Comparison of ENCODE assay signal across 1 cellular context in the genomic region with DNA sequence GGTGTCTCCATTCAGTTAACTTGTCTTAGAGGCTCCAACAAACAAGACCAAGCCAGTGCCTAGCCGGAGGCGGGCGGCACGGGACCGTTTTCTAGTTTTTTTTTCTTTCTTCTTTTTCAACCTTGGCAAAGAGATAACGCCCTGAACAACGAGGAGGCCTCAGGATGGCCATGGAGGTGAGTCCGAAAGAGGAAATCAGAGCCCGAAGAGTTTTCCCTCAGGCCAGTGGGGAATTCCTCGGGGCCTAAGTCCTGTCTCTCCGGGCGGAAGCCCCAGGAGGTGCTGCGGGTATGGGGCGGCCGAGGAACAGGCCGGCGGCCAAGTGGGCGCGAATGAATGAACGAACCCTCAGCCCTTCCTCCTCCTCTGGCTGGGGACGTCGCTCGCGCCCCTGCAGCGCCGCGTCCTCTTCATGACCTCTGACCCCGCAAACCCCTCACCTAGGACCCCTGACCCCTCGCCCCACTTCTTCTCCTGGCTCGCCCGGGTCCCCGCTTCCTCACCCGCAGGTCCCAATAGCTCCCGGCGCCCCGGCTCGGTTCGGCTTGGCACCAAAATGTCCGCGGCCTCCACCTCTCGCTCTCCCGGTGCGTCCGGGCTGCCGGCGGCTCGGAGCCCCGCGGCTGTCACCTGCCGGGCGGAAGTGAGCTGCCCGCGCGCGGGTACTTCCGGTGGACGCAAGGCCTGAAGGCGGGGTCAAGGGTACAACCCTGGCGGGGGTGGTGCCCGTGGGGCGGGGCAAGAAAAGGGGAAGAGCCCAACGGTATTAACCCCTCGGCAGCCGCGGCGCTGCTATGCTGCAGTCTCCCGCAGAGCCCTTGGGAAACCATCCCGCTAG.
A peak's percentile ranks its signal among the peaks of the same experiment; 100 is the strongest.
TF ChIP-seq lines count a peak whose summit lies in the region.

A gene (minus strand): TSS at position 650 of the 838 bp plus-strand sequence. CDS start 21,327 bp downstream, outside the sequence.

TF ChIP-seq in HepG2, 621 proteins besides CTCF, POLR2A, EP300 and RAD21 (continued from another document and continues in another):
- TF ChIP-seq, protein P1, sequence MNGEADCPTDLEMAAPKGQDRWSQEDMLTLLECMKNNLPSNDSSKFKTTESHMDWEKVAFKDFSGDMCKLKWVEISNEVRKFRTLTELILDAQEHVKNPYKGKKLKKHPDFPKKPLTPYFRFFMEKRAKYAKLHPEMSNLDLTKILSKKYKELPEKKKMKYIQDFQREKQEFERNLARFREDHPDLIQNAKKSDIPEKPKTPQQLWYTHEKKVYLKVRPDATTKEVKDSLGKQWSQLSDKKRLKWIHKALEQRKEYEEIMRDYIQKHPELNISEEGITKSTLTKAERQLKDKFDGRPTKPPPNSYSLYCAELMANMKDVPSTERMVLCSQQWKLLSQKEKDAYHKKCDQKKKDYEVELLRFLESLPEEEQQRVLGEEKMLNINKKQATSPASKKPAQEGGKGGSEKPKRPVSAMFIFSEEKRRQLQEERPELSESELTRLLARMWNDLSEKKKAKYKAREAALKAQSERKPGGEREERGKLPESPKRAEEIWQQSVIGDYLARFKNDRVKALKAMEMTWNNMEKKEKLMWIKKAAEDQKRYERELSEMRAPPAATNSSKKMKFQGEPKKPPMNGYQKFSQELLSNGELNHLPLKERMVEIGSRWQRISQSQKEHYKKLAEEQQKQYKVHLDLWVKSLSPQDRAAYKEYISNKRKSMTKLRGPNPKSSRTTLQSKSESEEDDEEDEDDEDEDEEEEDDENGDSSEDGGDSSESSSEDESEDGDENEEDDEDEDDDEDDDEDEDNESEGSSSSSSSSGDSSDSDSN (CRISPR knock-in tag; IDR thresholded peaks at IDR 0.05): peak; percentile 87
- TF ChIP-seq ZNF780A (CRISPR knock-in tag; IDR thresholded peaks at IDR 0.05) (no peak), MAF1 (CRISPR knock-in tag; IDR thresholded peaks at IDR 0.05; ENCODE audit: borderline replicate concordance) (peak; percentile 61; the same call in 1 of the 2 replicates), ETV5 (CRISPR knock-in tag; IDR thresholded peaks at IDR 0.05; ENCODE audit: borderline replicate concordance) (peak; percentile 77; the same call in 1 of the 2 replicates), CBX1 (IDR thresholded peaks at IDR 0.05; ENCODE audit: low read depth) (peak; percentile 62), ZNF235 (CRISPR knock-in tag; IDR thresholded peaks at IDR 0.05; ENCODE audit: borderline replicate concordance) (peak; percentile 77; the same call in 1 of the 2 replicates), ZNF737 (CRISPR knock-in tag; IDR thresholded peaks at IDR 0.05; ENCODE audit: borderline replicate concordance) (no peak), NR2F2 (IDR thresholded peaks at IDR 0.05; ENCODE audit: borderline replicate concordance, low read depth) (0 out of 2 replicates have a peak, but pooled peaks have one; percentile 9), ZFP37 (CRISPR knock-in tag; IDR thresholded peaks at IDR 0.05; ENCODE audit: borderline replicate concordance) (peak; percentile 61; the same call in 1 of the 2 replicates), SOX6 (IDR thresholded peaks at IDR 0.05) (no peak), SOX6 (CRISPR knock-in tag; IDR thresholded peaks at IDR 0.05) (peak; percentile 64), ZNF891 (CRISPR knock-in tag; IDR thresholded peaks at IDR 0.05) (peak; percentile 70; the same call in 1 of the 2 replicates), ZBTB7B (CRISPR knock-in tag; IDR thresholded peaks at IDR 0.05) (peak; percentile 32; the same call in 1 of the 2 replicates), ZNF546 (CRISPR knock-in tag; conservative IDR thresholded peaks at IDR 0.05) (0 out of 2 replicates have a peak, but pooled peaks have one; percentile 14), FOXO1 (CRISPR knock-in tag; IDR thresholded peaks at IDR 0.05) (0 out of 2 replicates have a peak, but pooled peaks have one; percentile 50), RNF2 (conservative IDR thresholded peaks at IDR 0.05; ENCODE audit: low read depth) (no peak), ZFP41 (CRISPR knock-in tag; IDR thresholded peaks at IDR 0.05; ENCODE audit: borderline replicate concordance) (0 out of 2 replicates have a peak, but pooled peaks have one; percentile 21), ZNF138 (CRISPR knock-in tag; IDR thresholded peaks at IDR 0.05; ENCODE audit: low read depth) (0 out of 2 replicates have a peak, but pooled peaks have one; percentile 39), ZNF329 (CRISPR knock-in tag; IDR thresholded peaks at IDR 0.05; ENCODE audit: low read depth) (no peak), EHMT2 (IDR thresholded peaks at IDR 0.05; ENCODE audit: borderline replicate concordance, low read depth, low read length) (no peak), ZNF747 (CRISPR knock-in tag; IDR thresholded peaks at IDR 0.05; ENCODE audit: borderline replicate concordance) (0 out of 2 replicates have a peak, but pooled peaks have one; percentile 37), SMC3 (IDR thresholded peaks at IDR 0.05; ENCODE audit: low read length) (no peak), ZNF839 (CRISPR knock-in tag; IDR thresholded peaks at IDR 0.05; ENCODE audit: borderline replicate concordance) (peak; percentile 76; the same call in 1 of the 2 replicates), ZNF431 (CRISPR knock-in tag; IDR thresholded peaks at IDR 0.05; ENCODE audit: borderline replicate concordance, low read depth) (no peak), KLF6 (CRISPR knock-in tag; IDR thresholded peaks at IDR 0.05) (0 out of 2 replicates have a peak, but pooled peaks have one; percentile 60), ZNF350 (CRISPR knock-in tag; IDR thresholded peaks at IDR 0.05; ENCODE audit: borderline replicate concordance, low read depth) (peak; percentile 65; the same call in 1 of the 2 replicates), ZNF337 (CRISPR knock-in tag; IDR thresholded peaks at IDR 0.05; ENCODE audit: borderline replicate concordance, low read depth) (no peak)
- TF ChIP-seq, protein P2, sequence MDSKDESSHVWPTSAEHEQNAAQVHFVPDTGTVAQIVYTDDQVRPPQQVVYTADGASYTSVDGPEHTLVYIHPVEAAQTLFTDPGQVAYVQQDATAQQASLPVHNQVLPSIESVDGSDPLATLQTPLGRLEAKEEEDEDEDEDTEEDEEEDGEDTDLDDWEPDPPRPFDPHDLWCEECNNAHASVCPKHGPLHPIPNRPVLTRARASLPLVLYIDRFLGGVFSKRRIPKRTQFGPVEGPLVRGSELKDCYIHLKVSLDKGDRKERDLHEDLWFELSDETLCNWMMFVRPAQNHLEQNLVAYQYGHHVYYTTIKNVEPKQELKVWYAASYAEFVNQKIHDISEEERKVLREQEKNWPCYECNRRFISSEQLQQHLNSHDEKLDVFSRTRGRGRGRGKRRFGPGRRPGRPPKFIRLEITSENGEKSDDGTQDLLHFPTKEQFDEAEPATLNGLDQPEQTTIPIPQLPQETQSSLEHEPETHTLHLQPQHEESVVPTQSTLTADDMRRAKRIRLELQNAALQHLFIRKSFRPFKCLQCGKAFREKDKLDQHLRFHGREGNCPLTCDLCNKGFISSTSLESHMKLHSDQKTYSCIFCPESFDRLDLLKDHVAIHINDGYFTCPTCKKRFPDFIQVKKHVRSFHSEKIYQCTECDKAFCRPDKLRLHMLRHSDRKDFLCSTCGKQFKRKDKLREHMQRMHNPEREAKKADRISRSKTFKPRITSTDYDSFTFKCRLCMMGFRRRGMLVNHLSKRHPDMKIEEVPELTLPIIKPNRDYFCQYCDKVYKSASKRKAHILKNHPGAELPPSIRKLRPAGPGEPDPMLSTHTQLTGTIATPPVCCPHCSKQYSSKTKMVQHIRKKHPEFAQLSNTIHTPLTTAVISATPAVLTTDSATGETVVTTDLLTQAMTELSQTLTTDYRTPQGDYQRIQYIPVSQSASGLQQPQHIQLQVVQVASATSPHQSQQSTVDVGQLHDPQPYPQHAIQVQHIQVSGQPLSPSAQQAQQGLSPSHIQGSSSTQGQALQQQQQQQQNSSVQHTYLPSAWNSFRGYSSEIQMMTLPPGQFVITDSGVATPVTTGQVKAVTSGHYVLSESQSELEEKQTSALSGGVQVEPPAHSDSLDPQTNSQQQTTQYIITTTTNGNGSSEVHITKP (CRISPR knock-in tag; IDR thresholded peaks at IDR 0.05; ENCODE audit: low read depth): 0 out of 2 replicates have a peak, but pooled peaks have one; percentile 22
- TF ChIP-seq, protein P3, sequence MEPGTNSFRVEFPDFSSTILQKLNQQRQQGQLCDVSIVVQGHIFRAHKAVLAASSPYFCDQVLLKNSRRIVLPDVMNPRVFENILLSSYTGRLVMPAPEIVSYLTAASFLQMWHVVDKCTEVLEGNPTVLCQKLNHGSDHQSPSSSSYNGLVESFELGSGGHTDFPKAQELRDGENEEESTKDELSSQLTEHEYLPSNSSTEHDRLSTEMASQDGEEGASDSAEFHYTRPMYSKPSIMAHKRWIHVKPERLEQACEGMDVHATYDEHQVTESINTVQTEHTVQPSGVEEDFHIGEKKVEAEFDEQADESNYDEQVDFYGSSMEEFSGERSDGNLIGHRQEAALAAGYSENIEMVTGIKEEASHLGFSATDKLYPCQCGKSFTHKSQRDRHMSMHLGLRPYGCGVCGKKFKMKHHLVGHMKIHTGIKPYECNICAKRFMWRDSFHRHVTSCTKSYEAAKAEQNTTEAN (CRISPR knock-in tag; conservative IDR thresholded peaks at IDR 0.05): peak; percentile 74; the same call in 1 of the 2 replicates
- TF ChIP-seq, protein P4, sequence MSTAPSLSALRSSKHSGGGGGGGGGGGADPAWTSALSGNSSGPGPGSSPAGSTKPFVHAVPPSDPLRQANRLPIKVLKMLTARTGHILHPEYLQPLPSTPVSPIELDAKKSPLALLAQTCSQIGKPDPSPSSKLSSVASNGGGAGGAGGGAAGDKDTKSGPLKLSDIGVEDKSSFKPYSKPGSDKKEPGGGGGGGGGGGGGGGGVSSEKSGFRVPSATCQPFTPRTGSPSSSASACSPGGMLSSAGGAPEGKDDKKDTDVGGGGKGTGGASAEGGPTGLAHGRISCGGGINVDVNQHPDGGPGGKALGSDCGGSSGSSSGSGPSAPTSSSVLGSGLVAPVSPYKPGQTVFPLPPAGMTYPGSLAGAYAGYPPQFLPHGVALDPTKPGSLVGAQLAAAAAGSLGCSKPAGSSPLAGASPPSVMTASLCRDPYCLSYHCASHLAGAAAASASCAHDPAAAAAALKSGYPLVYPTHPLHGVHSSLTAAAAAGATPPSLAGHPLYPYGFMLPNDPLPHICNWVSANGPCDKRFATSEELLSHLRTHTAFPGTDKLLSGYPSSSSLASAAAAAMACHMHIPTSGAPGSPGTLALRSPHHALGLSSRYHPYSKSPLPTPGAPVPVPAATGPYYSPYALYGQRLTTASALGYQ (CRISPR knock-in tag; IDR thresholded peaks at IDR 0.05): peak; percentile 44; the same call in 1 of the 2 replicates
- TF ChIP-seq, protein P5, sequence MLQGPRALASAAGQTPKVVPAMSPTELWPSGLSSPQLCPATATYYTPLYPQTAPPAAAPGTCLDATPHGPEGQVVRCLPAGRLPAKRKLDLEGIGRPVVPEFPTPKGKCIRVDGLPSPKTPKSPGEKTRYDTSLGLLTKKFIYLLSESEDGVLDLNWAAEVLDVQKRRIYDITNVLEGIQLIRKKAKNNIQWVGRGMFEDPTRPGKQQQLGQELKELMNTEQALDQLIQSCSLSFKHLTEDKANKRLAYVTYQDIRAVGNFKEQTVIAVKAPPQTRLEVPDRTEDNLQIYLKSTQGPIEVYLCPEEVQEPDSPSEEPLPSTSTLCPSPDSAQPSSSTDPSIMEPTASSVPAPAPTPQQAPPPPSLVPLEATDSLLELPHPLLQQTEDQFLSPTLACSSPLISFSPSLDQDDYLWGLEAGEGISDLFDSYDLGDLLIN (CRISPR knock-in tag; IDR thresholded peaks at IDR 0.05; ENCODE audit: borderline replicate concordance): 0 out of 2 replicates have a peak, but pooled peaks have one; percentile 49
- TF ChIP-seq, protein P6, sequence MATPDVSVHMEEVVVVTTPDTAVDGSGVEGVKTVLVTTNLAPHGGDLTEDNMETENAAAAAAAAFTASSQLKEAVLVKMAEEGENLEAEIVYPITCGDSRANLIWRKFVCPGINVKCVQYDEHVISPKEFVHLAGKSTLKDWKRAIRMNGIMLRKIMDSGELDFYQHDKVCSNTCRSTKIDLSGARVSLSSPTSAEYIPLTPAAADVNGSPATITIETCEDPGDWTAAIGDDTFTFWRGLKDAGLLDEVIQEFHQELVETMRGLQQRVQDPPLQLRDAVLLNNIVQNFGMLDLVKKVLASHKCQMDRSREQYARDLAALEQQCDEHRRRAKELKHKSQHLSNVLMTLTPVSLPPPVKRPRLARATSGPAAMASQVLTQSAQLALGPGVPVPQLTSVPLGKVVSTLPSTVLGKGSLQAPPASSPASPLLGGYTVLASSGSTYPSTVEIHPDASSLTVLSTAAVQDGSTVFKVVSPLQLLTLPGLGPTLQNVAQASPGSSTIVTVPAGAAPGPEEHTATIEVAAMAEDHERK (CRISPR knock-in tag; IDR thresholded peaks at IDR 0.05; ENCODE audit: low read depth): peak; percentile 78
- TF ChIP-seq, protein P7, sequence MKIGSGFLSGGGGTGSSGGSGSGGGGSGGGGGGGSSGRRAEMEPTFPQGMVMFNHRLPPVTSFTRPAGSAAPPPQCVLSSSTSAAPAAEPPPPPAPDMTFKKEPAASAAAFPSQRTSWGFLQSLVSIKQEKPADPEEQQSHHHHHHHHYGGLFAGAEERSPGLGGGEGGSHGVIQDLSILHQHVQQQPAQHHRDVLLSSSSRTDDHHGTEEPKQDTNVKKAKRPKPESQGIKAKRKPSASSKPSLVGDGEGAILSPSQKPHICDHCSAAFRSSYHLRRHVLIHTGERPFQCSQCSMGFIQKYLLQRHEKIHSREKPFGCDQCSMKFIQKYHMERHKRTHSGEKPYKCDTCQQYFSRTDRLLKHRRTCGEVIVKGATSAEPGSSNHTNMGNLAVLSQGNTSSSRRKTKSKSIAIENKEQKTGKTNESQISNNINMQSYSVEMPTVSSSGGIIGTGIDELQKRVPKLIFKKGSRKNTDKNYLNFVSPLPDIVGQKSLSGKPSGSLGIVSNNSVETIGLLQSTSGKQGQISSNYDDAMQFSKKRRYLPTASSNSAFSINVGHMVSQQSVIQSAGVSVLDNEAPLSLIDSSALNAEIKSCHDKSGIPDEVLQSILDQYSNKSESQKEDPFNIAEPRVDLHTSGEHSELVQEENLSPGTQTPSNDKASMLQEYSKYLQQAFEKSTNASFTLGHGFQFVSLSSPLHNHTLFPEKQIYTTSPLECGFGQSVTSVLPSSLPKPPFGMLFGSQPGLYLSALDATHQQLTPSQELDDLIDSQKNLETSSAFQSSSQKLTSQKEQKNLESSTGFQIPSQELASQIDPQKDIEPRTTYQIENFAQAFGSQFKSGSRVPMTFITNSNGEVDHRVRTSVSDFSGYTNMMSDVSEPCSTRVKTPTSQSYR (CRISPR knock-in tag; IDR thresholded peaks at IDR 0.05; ENCODE audit: borderline replicate concordance): no peak
- TF ChIP-seq, protein P8, sequence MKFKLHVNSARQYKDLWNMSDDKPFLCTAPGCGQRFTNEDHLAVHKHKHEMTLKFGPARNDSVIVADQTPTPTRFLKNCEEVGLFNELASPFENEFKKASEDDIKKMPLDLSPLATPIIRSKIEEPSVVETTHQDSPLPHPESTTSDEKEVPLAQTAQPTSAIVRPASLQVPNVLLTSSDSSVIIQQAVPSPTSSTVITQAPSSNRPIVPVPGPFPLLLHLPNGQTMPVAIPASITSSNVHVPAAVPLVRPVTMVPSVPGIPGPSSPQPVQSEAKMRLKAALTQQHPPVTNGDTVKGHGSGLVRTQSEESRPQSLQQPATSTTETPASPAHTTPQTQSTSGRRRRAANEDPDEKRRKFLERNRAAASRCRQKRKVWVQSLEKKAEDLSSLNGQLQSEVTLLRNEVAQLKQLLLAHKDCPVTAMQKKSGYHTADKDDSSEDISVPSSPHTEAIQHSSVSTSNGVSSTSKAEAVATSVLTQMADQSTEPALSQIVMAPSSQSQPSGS (CRISPR knock-in tag; IDR thresholded peaks at IDR 0.05): no peak
